Comparison of ENCODE assay signal across 19 cellular contexts in genomic region chr4:51851090-51851936, GRCh38. TPM values are rescaled to one million over a fixed set of nuclear protein-coding genes. Genes with fewer than 3 reads are reported as not detected.
DNase-seq lines count a peak whose midpoint lies in the region; ATAC-seq and TF ChIP-seq lines count a peak whose summit lies in the region.
"Had no signal": no experiment of that assay in that cellular context is flagged by ENCODE, and none has a peak within 500 bp of the region (broad histone marks: within the 10 kb centered on the region; RNA-seq: fewer than 3 reads in every experiment).

No MANE protein-coding gene starts in this region.

- no peaks in the 10 kb centered on the region for H3K27me3 Mint-ChIP-seq in CD4-positive, CD25-positive, alpha-beta regulatory T cell
- H3K27me3 Mint-ChIP-seq: T-cell had no signal

- no peak overlapping the region for H3K56ac ChIP-seq in mesendoderm (ENCODE audit: low read length)

- H3K4me3 Mint-ChIP-seq in CD4-positive, CD25-positive, alpha-beta regulatory T cell: peak overlapping the region in 2 of 4 donors; percentile 17 to 36
- H3K4me3 Mint-ChIP-seq: T-cell had no signal

- H3K9ac ChIP-seq in mesendoderm (ENCODE audit: low read length): no peak overlapping the region

- no peak overlapping the region for H2AK5ac ChIP-seq in mesendoderm (ENCODE audit: low read length)

- no peak overlapping the region for H4K8ac ChIP-seq in mesendoderm (ENCODE audit: low read depth, low read length)

- H3K79me1 ChIP-seq in mesendoderm (ENCODE audit: low read length): peaks cover 30% of the 10 kb centered on the region

- H4K5ac ChIP-seq in mesendoderm (ENCODE audit: low read length): no peak overlapping the region

- H3K18ac ChIP-seq in mesendoderm (ENCODE audit: low read length): no peak overlapping the region

- no peak overlapping the region for H2BK120ac ChIP-seq in mesendoderm (ENCODE audit: low read depth, low read length)

- ATAC-seq in CD4-positive, CD25-positive, alpha-beta regulatory T cell (ENCODE audit: low read depth in 2 of 2): no peak
- no peak for ATAC-seq in GM19035 (IDR thresholded peaks at IDR 0.05; ENCODE audit: unreplicated experiment)

- H2BK15ac ChIP-seq in mesendoderm (replicated peaks; ENCODE audit: low read depth): no peak overlapping the region

- no peaks in the 10 kb centered on the region for H3K27me3 ChIP-seq in CD4-positive, CD25-positive, alpha-beta regulatory T cell (ENCODE audit: control insufficient read depth, insufficient read depth, low read length)
- H3K27me3 ChIP-seq in WERI-Rb-1 (ENCODE audit: insufficient read depth, low read depth, severe bottlenecking) (no peaks in the 10 kb centered on the region), mesendoderm (ENCODE audit: insufficient read depth, low read length, poor library complexity) (no peaks in the 10 kb centered on the region)
- H3K27me3 ChIP-seq: heart right ventricle, Peyer's patch, spleen had no signal

- no peak overlapping the region for H3K23ac ChIP-seq in mesendoderm (ENCODE audit: low read length)

- H3K4me1 Mint-ChIP-seq in CD4-positive, CD25-positive, alpha-beta regulatory T cell: peaks cover 19 to 59% (median 36%) of the 10 kb centered on the region in 4 donors

- no peak overlapping the region for H2BK5ac ChIP-seq in mesendoderm (ENCODE audit: low read length)

- no peak overlapping the region for H3K4me3 ChIP-seq in CD4-positive, CD25-positive, alpha-beta regulatory T cell (ENCODE audit: low read depth, low read length)
- H3K4me3 ChIP-seq in WERI-Rb-1 (ENCODE audit: low read depth, low read length) (no peak overlapping the region), mesendoderm (ENCODE audit: low read length) (no peak overlapping the region)
- H3K4me3 ChIP-seq: heart right ventricle, Peyer's patch, spleen had no signal

- H3K27ac ChIP-seq in CD4-positive, CD25-positive, alpha-beta regulatory T cell (ENCODE audit: insufficient read depth, low read length, poor library complexity, severe bottlenecking): no peak overlapping the region
- H3K27ac ChIP-seq in WERI-Rb-1 (no peak overlapping the region), mesendoderm (ENCODE audit: low read depth, low read length) (no peak overlapping the region)
- H3K27ac ChIP-seq: heart right ventricle, Peyer's patch, spleen had no signal

- H3K9me3 ChIP-seq in CD4-positive, CD25-positive, alpha-beta regulatory T cell (ENCODE audit: control insufficient read depth in 2 of 2, low read length in 2 of 2): no peaks in the 10 kb centered on the region
- H3K9me3 ChIP-seq in WERI-Rb-1 (ENCODE audit: severe bottlenecking): no peaks in the 10 kb centered on the region
- H3K9me3 ChIP-seq: heart right ventricle, Peyer's patch, spleen had no signal

- TF ChIP-seq CTCF in WERI-Rb-1 (IDR thresholded peaks at IDR 0.05; ENCODE audit: low read depth, low read length) (no peak), GM13977 (IDR thresholded peaks at IDR 0.05; ENCODE audit: extremely low read depth, insufficient read depth, missing control alignments) (no peak)

- in situ Hi-C loops in GM13977 (cut with MboI; ENCODE audit: low pct_unique_long_range_greater_than_20kb, low sequenced_read_pairs, unreplicated experiment): no loop called here

- H3K36me3 ChIP-seq in CD4-positive, CD25-positive, alpha-beta regulatory T cell (ENCODE audit: control insufficient read depth, insufficient read depth, low read length): no peaks in the 10 kb centered on the region
- peaks cover 10% of the 10 kb centered on the region for H3K36me3 ChIP-seq in WERI-Rb-1
- no peaks in the 10 kb centered on the region for H3K36me3 ChIP-seq in mesendoderm (ENCODE audit: control insufficient read depth, insufficient read depth, low read length)
- H3K36me3 ChIP-seq: Peyer's patch, spleen had no signal

- no peaks in the 10 kb centered on the region for H3K4me1 ChIP-seq in CD4-positive, CD25-positive, alpha-beta regulatory T cell (ENCODE audit: control insufficient read depth, insufficient read depth, low read length, poor library complexity, severe bottlenecking)
- H3K4me1 ChIP-seq in mesendoderm (ENCODE audit: control insufficient read depth, low read depth, low read length): peaks cover 8% of the 10 kb centered on the region

- no peak for DNase-seq in CD4-positive, CD25-positive, alpha-beta regulatory T cell
- DNase-seq in ELF-1 (ENCODE audit: low read depth, low spot score): peak; percentile 11
- DNase-seq in WERI-Rb-1: peak; percentile 16
- peak; percentile 28 for DNase-seq in mesendoderm
- DNase-seq in NK-92 treated with Interleukin-12 subunit alpha and Interleukin-12 subunit beta, amount 100 ng/mL, for 24 hours (lab: John Stamatoyannopoulos, UW): no peak
- no peak for DNase-seq in MV-4-11 (lab: John Stamatoyannopoulos, UW)
- no peak for DNase-seq in GM13977 (ENCODE audit: low spot score)
- DNase-seq: activated CD4-positive, alpha-beta T cell treated with anti-CD3 and anti-CD28 coated beads for 48 hours; activated T-cell treated with anti-CD3 and anti-CD28 coated beads, Interleukin-2, amount 50 U/mL, for 1 hour; AML-193; amniotic stem cell; EL; heart right ventricle; NCI-H187; Peyer's patch; posterior cingulate gyrus; spleen; T-cell had no signal

- H3K4ac ChIP-seq in mesendoderm (ENCODE audit: low read depth, low read length): no peak overlapping the region

- H3K79me2 ChIP-seq in mesendoderm (ENCODE audit: control insufficient read depth, insufficient read depth, low read length): peaks cover 64% of the 10 kb centered on the region

- H3K9me3 Mint-ChIP-seq in CD4-positive, CD25-positive, alpha-beta regulatory T cell: no peaks in the 10 kb centered on the region
- H3K9me3 Mint-ChIP-seq: T-cell had no signal

- peak overlapping the region; percentile 39 to 48 (median 40) for H3K27ac Mint-ChIP-seq in CD4-positive, CD25-positive, alpha-beta regulatory T cell
- H3K27ac Mint-ChIP-seq: T-cell had no signal

- no peaks in the 10 kb centered on the region for H3K36me3 Mint-ChIP-seq in CD4-positive, CD25-positive, alpha-beta regulatory T cell
- H3K36me3 Mint-ChIP-seq: T-cell had no signal

- WGBS in mesendoderm (ENCODE audit: extremely low coverage, insufficient coverage, low lambda C conversion rate): no CpG with 5 or more reads among the region's 7 CpGs

- H3K4me2 ChIP-seq in mesendoderm (ENCODE audit: low read length): no peak overlapping the region

RNA-seq across cellular contexts. Expression of gene DCUN1D4, which starts 8.4 kb away (rescaled TPM):
- total RNA-seq in CD4-positive, CD25-positive, alpha-beta regulatory T cell: 28.1 TPM
- polyA plus RNA-seq in CD4-positive, CD25-positive, alpha-beta regulatory T cell: 10 to 100 TPM in 3 of 4 donors, 1 to 10 TPM in 1; 9.7 to 18.5 (median 17.1) TPM
- 16.8 TPM for polyA plus RNA-seq in mesendoderm (2013, experiment 1 of 2)
- polyA plus RNA-seq in mesendoderm (2013, experiment 2 of 2): 16.5 TPM

Comparison
In these comparisons a context has a peak if more than half of its experiments do, and no peak if none do; other contexts are left out.
1. DNase-seq: peak in ELF-1 (single experiment), WERI-Rb-1 (single experiment) and mesendoderm (single experiment); none in CD4-positive, CD25-positive, alpha-beta regulatory T cell (0 of 3), NK-92 treated with Interleukin-12 subunit alpha and Interleukin-12 subunit beta, amount 100 ng/mL, for 24 hours (single experiment), MV-4-11 (single experiment) and GM13977 (single experiment).